1 cellular context compared by ENCODE assay signal in genomic region chr1:182839209-182840065, GRCh38.
TF ChIP-seq lines count a peak whose summit lies in the region.

DHX9 (plus strand) TSS chr1:182839347; CDS start chr1:182842567, 3,220 bp downstream.

TF ChIP-seq in HepG2, 621 proteins besides CTCF, POLR2A, EP300 and RAD21 (continued from another document and continues in another):
- no peak for TF ChIP-seq KIAA2018 (CRISPR knock-in tag; IDR thresholded peaks at IDR 0.05; ENCODE audit: borderline replicate concordance)
- TF ChIP-seq ZNF616 (CRISPR knock-in tag; IDR thresholded peaks at IDR 0.05; ENCODE audit: low read depth) = no peak
- 0 out of 2 replicates have a peak, but pooled peaks have one; percentile 48 for TF ChIP-seq ZBTB38 (CRISPR knock-in tag; IDR thresholded peaks at IDR 0.05)
- no peak for TF ChIP-seq RBM22 (optimal IDR thresholded peaks at IDR 0.05; ENCODE audit: low read length)
- no peak for TF ChIP-seq ZNF264 (CRISPR knock-in tag; IDR thresholded peaks at IDR 0.05)
- peak; percentile 18; the same call in 1 of the 2 replicates for TF ChIP-seq ZNF598 (CRISPR knock-in tag; IDR thresholded peaks at IDR 0.05; ENCODE audit: borderline replicate concordance)
- no peak for TF ChIP-seq ZFP62 (CRISPR knock-in tag; IDR thresholded peaks at IDR 0.05)
- no peak; the same call in 1 of the 2 replicates for TF ChIP-seq NCOA2 (CRISPR knock-in tag; IDR thresholded peaks at IDR 0.05)
- TF ChIP-seq HMG20A (CRISPR knock-in tag; IDR thresholded peaks at IDR 0.05; ENCODE audit: borderline replicate concordance) = no peak
- no peak for TF ChIP-seq KLF9 (CRISPR knock-in tag; IDR thresholded peaks at IDR 0.05; ENCODE audit: low read depth)
- TF ChIP-seq ZMYM2 (CRISPR knock-in tag; IDR thresholded peaks at IDR 0.05) = no peak
- no peak; the same call in 1 of the 2 replicates for TF ChIP-seq AKAP8 (CRISPR knock-in tag; IDR thresholded peaks at IDR 0.05)
- 0 out of 2 replicates have a peak, but pooled peaks have one; percentile 9 for TF ChIP-seq HDAC2 (CRISPR knock-in tag; IDR thresholded peaks at IDR 0.05)
- TF ChIP-seq PHB2 (IDR thresholded peaks at IDR 0.05; ENCODE audit: partially characterized antibody) = no peak
- 0 out of 2 replicates have a peak, but pooled peaks have one; percentile 45 for TF ChIP-seq ZNF546 (CRISPR knock-in tag; conservative IDR thresholded peaks at IDR 0.05)
- no peak for TF ChIP-seq ZNF343 (CRISPR knock-in tag; IDR thresholded peaks at IDR 0.05)
- no peak for TF ChIP-seq TRIM22 (IDR thresholded peaks at IDR 0.05)
- peak; percentile 58; a peak in 2 of 4 replicates for TF ChIP-seq KLF16 (CRISPR knock-in tag; IDR thresholded peaks at IDR 0.05)
- no peak for TF ChIP-seq MEIS2 (CRISPR knock-in tag; IDR thresholded peaks at IDR 0.05)
- TF ChIP-seq SATB2 (CRISPR knock-in tag; IDR thresholded peaks at IDR 0.05) = no peak
- peak; percentile 86 for TF ChIP-seq ZNF883 (CRISPR knock-in tag; IDR thresholded peaks at IDR 0.05; ENCODE audit: not compliant biosample characterization)
- 0 out of 2 replicates have a peak, but pooled peaks have one; percentile 40 for TF ChIP-seq ZNF704 (CRISPR knock-in tag; IDR thresholded peaks at IDR 0.05; ENCODE audit: borderline replicate concordance)
- TF ChIP-seq KDM5A (IDR thresholded peaks at IDR 0.05; ENCODE audit: borderline replicate concordance, low read length) = peak; percentile 86; the same call in 1 of the 2 replicates
- TF ChIP-seq ZNF557 (CRISPR knock-in tag; IDR thresholded peaks at IDR 0.05) = no peak
- no peak for TF ChIP-seq NFE2L2 (IDR thresholded peaks at IDR 0.05; ENCODE audit: low read length)
- TF ChIP-seq ZNF678 (CRISPR knock-in tag; IDR thresholded peaks at IDR 0.05) = no peak
- TF ChIP-seq FOXO1 (CRISPR knock-in tag; IDR thresholded peaks at IDR 0.05) = no peak; the same call in 1 of the 2 replicates
- TF ChIP-seq ETS1 (CRISPR knock-in tag; IDR thresholded peaks at IDR 0.05) = no peak
- TF ChIP-seq KLF11 (CRISPR knock-in tag; IDR thresholded peaks at IDR 0.05) = no peak
- TF ChIP-seq ZMYM3 (CRISPR knock-in tag; IDR thresholded peaks at IDR 0.05) = 0 out of 2 replicates have a peak, but pooled peaks have one; percentile 27
- TF ChIP-seq ZBTB7A (CRISPR knock-in tag; IDR thresholded peaks at IDR 0.05) = 0 out of 2 replicates have a peak, but pooled peaks have one; percentile 11
- no peak for TF ChIP-seq THAP7 (CRISPR knock-in tag; IDR thresholded peaks at IDR 0.05)
- TF ChIP-seq PHF8 (CRISPR knock-in tag; IDR thresholded peaks at IDR 0.05) = peak; percentile 99
- no peak for TF ChIP-seq TIGD3 (CRISPR knock-in tag; IDR thresholded peaks at IDR 0.05; ENCODE audit: borderline replicate concordance)
- TF ChIP-seq CC2D1A (CRISPR knock-in tag; IDR thresholded peaks at IDR 0.05) = no peak
- TF ChIP-seq PBX2 (CRISPR knock-in tag; IDR thresholded peaks at IDR 0.05) = no peak
- peak; percentile 68; the same call in 1 of the 2 replicates for TF ChIP-seq SIN3A (IDR thresholded peaks at IDR 0.05; ENCODE audit: borderline replicate concordance, low read depth, low read length)
- TF ChIP-seq SIX4 (CRISPR knock-in tag; IDR thresholded peaks at IDR 0.05) = no peak
- TF ChIP-seq PCBP1 (IDR thresholded peaks at IDR 0.05; ENCODE audit: borderline replicate concordance, low read depth, low read length) = no peak
- TF ChIP-seq BCL6 (CRISPR knock-in tag; IDR thresholded peaks at IDR 0.05) = no peak
- no peak for TF ChIP-seq RXRB (CRISPR knock-in tag; IDR thresholded peaks at IDR 0.05; ENCODE audit: borderline replicate concordance)
- peak; percentile 62; the same call in 1 of the 2 replicates for TF ChIP-seq ZIK1 (CRISPR knock-in tag; IDR thresholded peaks at IDR 0.05; ENCODE audit: borderline replicate concordance, low read depth)
- peak; percentile 89 for TF ChIP-seq DR1 (CRISPR knock-in tag; IDR thresholded peaks at IDR 0.05)
- no peak for TF ChIP-seq ZNF253 (CRISPR knock-in tag; IDR thresholded peaks at IDR 0.05; ENCODE audit: borderline replicate concordance)
- 0 out of 2 replicates have a peak, but pooled peaks have one; percentile 19 for TF ChIP-seq ISL2 (CRISPR knock-in tag; IDR thresholded peaks at IDR 0.05)
- TF ChIP-seq HIC2 (CRISPR knock-in tag; IDR thresholded peaks at IDR 0.05; ENCODE audit: low read depth) = no peak
- TF ChIP-seq CENPBD1 (CRISPR knock-in tag; IDR thresholded peaks at IDR 0.05; ENCODE audit: borderline replicate concordance, low read depth) = no peak
